Comparison of ENCODE assay signal across 8 cellular contexts in genomic region chr11:33063326-33063775, GRCh38. TPM values are rescaled to one million over a fixed set of nuclear protein-coding genes. Genes with fewer than 3 reads are reported as not detected.
DNase-seq lines count a peak whose midpoint lies in the region; ATAC-seq and TF ChIP-seq lines count a peak whose summit lies in the region.

No MANE protein-coding gene starts in this region.

- H3K9me3 ChIP-seq in RWPE2 (ENCODE audit: severe bottlenecking) (no peaks in the 10 kb centered on the region), hepatocyte (ENCODE audit: low read depth) (no peaks in the 10 kb centered on the region)

- H3K4me1 ChIP-seq in RWPE2 (ENCODE audit: insufficient read depth, poor library complexity, severe bottlenecking) = peaks cover 25% of the 10 kb centered on the region
- H3K4me1 ChIP-seq in hepatocyte (ENCODE audit: insufficient read depth) = peaks cover 10% of the 10 kb centered on the region

- no peaks in the 10 kb centered on the region for H3K9me2 ChIP-seq in hepatocyte (replicated peaks; ENCODE audit: insufficient read depth)

- H3K4me3 ChIP-seq in RWPE2 (ENCODE audit: severe bottlenecking) (no peak overlapping the region), hepatocyte (no peak overlapping the region)

- no peak for TF ChIP-seq CTCF in RWPE2 (IDR thresholded peaks at IDR 0.05; ENCODE audit: poor library complexity, severe bottlenecking)
- no peak for TF ChIP-seq CTCF in hepatocyte (IDR thresholded peaks at IDR 0.05; ENCODE audit: poor library complexity)

- no peaks in the 10 kb centered on the region for H3K27me3 ChIP-seq in RWPE2 (ENCODE audit: insufficient read depth, poor library complexity, severe bottlenecking)
- no peaks in the 10 kb centered on the region for H3K27me3 ChIP-seq in hepatocyte

- H2AFZ ChIP-seq in hepatocyte = no peak overlapping the region

- no peaks in the 10 kb centered on the region for H3K79me2 ChIP-seq in hepatocyte

- peaks cover 75% of the 10 kb centered on the region for H3K36me3 ChIP-seq in RWPE2 (ENCODE audit: low read depth)
- H3K36me3 ChIP-seq in hepatocyte (replicated peaks; ENCODE audit: insufficient read depth, low read depth) = no peaks in the 10 kb centered on the region

- DNase-seq in EL (peak; percentile 32), RWPE2 (ENCODE audit: low spot score) (no peak), hepatocyte (ENCODE audit: low spot score) (no peak), NCI-H1092 (lab: John Stamatoyannopoulos, UW) (no peak), C1 segment of cervical spinal cord (lab: John Stamatoyannopoulos, UW) (no peak), NCI-H748 treated with DMSO at 0.1 percent for 48 hours (lab: John Stamatoyannopoulos, UW) (no peak)
- no peak for DNase-seq in activated CD4-positive, alpha-beta T cell treated with anti-CD3 and anti-CD28 coated beads, Interleukin-2, amount 50 U/mL, for 1 hour

- no peak overlapping the region for H3K4me2 ChIP-seq in hepatocyte

- 80% methylated on average over 2 of the region's 2 CpGs for WGBS in hepatocyte (ENCODE audit: low lambda C conversion rate, missing lambda C conversion rate)

- H4K20me1 ChIP-seq in hepatocyte (ENCODE audit: insufficient read depth, poor library complexity, severe bottlenecking) = no peaks in the 10 kb centered on the region

- peak overlapping the region; percentile 87 for H3K27ac ChIP-seq in RWPE2 (ENCODE audit: poor library complexity, severe bottlenecking)
- peak overlapping the region; percentile 10 for H3K27ac ChIP-seq in hepatocyte

- ATAC-seq in GM21576 (IDR thresholded peaks at IDR 0.05; ENCODE audit: unreplicated experiment) (peak; percentile 43), RWPE2 (ENCODE audit: low read depth) (no peak)

RNA-seq across cellular contexts. Expression of gene TCP11L1, which starts 24.0 kb away (rescaled TPM):
- 16.8 and 25.5 TPM in 2 replicates for total RNA-seq in hepatocyte
- 9.8 and 11.2 TPM in 2 replicates for polyA plus RNA-seq in hepatocyte

RNA-seq across cellular contexts. Expression of gene DEPDC7, which starts 47.7 kb away (rescaled TPM):
- 21.3 and 21.5 TPM in 2 replicates for total RNA-seq in hepatocyte
- 12.1 and 12.5 TPM in 2 replicates for polyA plus RNA-seq in hepatocyte
